7 cellular contexts compared by ENCODE assay signal in the genomic region with DNA sequence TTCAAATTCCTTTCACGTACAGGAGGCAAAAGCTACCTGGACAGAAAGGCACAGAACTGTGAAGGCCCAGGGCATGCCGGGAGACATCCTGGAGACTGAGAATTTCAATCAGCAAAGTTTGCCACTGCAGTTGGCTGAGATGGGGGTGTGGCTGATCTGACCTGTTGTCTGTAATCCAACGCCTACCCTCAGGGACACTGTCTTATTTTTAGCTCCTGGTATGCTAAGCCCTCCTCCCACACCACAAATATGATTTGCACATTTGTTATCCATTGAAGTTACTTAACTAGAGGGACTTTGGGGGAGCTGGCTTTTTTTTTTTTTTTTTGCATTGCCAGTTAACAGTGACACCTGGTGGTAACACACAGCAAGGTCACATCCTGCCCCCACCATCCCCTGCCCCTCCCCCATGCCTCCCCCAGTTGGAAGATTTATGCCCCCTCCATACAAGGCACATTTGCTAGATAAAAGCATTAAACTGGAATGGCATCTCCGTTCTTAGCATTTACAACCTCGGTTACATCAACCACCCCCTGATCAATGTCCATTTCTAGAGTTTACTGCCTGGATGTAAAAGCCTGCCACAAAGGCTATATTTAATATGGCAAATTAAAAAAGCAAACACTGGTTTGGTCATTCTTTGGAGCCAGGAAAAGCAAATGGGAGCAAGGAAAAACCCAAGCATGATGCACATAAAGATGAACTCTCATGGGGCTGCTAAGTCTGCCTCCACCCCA. TPM values are rescaled to one million over a fixed set of nuclear protein-coding genes. Genes with fewer than 3 reads are reported as not detected.
DNase-seq lines count a peak whose midpoint lies in the region; ATAC-seq, FAIRE-seq and TF ChIP-seq lines count a peak whose summit lies in the region.

No MANE protein-coding gene starts in this region.

- H3K18ac ChIP-seq in H9 (ENCODE audit: insufficient read length, low read depth, low read length) = no peak overlapping the region

- H3K27me3 ChIP-seq in H9 (ENCODE audit: insufficient read depth, low read length) (no peaks in the 10 kb centered on the region), esophagus squamous epithelium (no peaks in the 10 kb centered on the region), MG63 (no peaks in the 10 kb centered on the region)

- H2BK15ac ChIP-seq in H9 (ENCODE audit: low read depth, low read length) = no peak overlapping the region

- intact Hi-C loops in Calu3 (cut with micrococcal nuclease; ENCODE audit: unreplicated experiment) = loop anchor here (1.0 to 5.0 kb wide), 3 partner anchors 91 to 426 kb away; no protein-coding TSS in a partner anchor
- intact Hi-C loops in esophagus squamous epithelium (cut with DNase I) = loop anchor here (5.0 kb wide), 1 partner anchor 431 kb away; no protein-coding TSS in a partner anchor

- no peak overlapping the region for H3K4me3 Mint-ChIP-seq in Calu3 (ENCODE audit: low read depth, unreplicated experiment)
- no peak overlapping the region for H3K4me3 Mint-ChIP-seq in H9
- H3K4me3 Mint-ChIP-seq in progenitor cell of endocrine pancreas (ENCODE audit: low read depth) = no peak overlapping the region

- H3K4me1 ChIP-seq in H9 (ENCODE audit: insufficient read depth, low read length) (no peaks in the 10 kb centered on the region), esophagus squamous epithelium (peaks cover 4 to 55% (median 19%) of the 10 kb centered on the region in 3 donors)

- no peak overlapping the region for H3T11ph ChIP-seq in H9 (ENCODE audit: low read length)

- no peaks in the 10 kb centered on the region for H3K79me1 ChIP-seq in H9 (ENCODE audit: insufficient read depth, low read depth, low read length, poor library complexity, severe bottlenecking)

- CTCF ChIA-PET in Calu3 (lab: Charles Lee) = interaction anchor here (0.6 to 1.3 kb wide), 28 partner anchors 12 to 451 kb away, joined by 3 to 11 read pairs (median 4); no protein-coding TSS in a partner anchor

- no peak overlapping the region for H2AFZ ChIP-seq in H9 (ENCODE audit: low read length)

- no peak overlapping the region for H4K91ac ChIP-seq in H9 (ENCODE audit: insufficient read length, low read depth, low read length)

- H3K9me3 Mint-ChIP-seq in Calu3 (ENCODE audit: low read depth, unreplicated experiment) (no peaks in the 10 kb centered on the region), H9 (no peaks in the 10 kb centered on the region), progenitor cell of endocrine pancreas (ENCODE audit: low read depth) (no peaks in the 10 kb centered on the region)

- H3K27me3 Mint-ChIP-seq in Calu3 (ENCODE audit: unreplicated experiment) (no peaks in the 10 kb centered on the region), H9 (ENCODE audit: low read depth) (no peaks in the 10 kb centered on the region), progenitor cell of endocrine pancreas (no peaks in the 10 kb centered on the region)

- no peak for FAIRE-seq in RCC 7860 (lab: Jason Lieb, UNC)

- no peaks in the 10 kb centered on the region for H3K23me2 ChIP-seq in H9 (ENCODE audit: insufficient read length, low read depth, low read length, poor library complexity, severe bottlenecking)

- H2BK12ac ChIP-seq in H9 (ENCODE audit: insufficient read length, low read depth, low read length) = no peak overlapping the region

- no peaks in the 10 kb centered on the region for H3K79me2 ChIP-seq in H9 (ENCODE audit: insufficient read depth, low read length)

- ATAC-seq in HG03442 (IDR thresholded peaks at IDR 0.05; ENCODE audit: unreplicated experiment) = no peak

- H3K36me3 ChIP-seq in esophagus squamous epithelium (peaks cover 7 to 76% (median 11%) of the 10 kb centered on the region in 3 donors), MG63 (peaks cover 66% of the 10 kb centered on the region)

- no peak overlapping the region for H3K9ac ChIP-seq in H9 (ENCODE audit: extremely low read depth, insufficient read length, low read length)

- H2AK5ac ChIP-seq in H9 (ENCODE audit: insufficient read length, low read length) = no peak overlapping the region

- H2BK20ac ChIP-seq in H9 (ENCODE audit: low read depth, low read length, poor library complexity, severe bottlenecking) = no peak overlapping the region

- H3K27ac Mint-ChIP-seq in Calu3 (ENCODE audit: unreplicated experiment) (no peak overlapping the region), H9 (0 out of 7 replicates have a peak overlapping the region, but pooled peaks of 1 of the 3 experiments have one; percentile 14), progenitor cell of endocrine pancreas (no peak overlapping the region)

- no peak overlapping the region for H3K4ac ChIP-seq in H9 (ENCODE audit: low read depth, low read length)

- no peak overlapping the region for H4K8ac ChIP-seq in H9 (replicated peaks; ENCODE audit: insufficient read length, low read depth, low read length)

- H4K20me1 ChIP-seq in H9 (ENCODE audit: control insufficient read depth, insufficient read depth, insufficient read length) = no peaks in the 10 kb centered on the region

- peaks cover 21% of the 10 kb centered on the region for H3K36me3 Mint-ChIP-seq in Calu3 (ENCODE audit: insufficient read depth, unreplicated experiment)
- H3K36me3 Mint-ChIP-seq in H9 (ENCODE audit: insufficient read depth in 1 of 3, low read depth in 3 of 3) = peaks cover 23 to 63% (median 62%) of the 10 kb centered on the region in 3 experiments; a peak in 6 of 7 replicates
- peaks cover 13% of the 10 kb centered on the region for H3K36me3 Mint-ChIP-seq in progenitor cell of endocrine pancreas (ENCODE audit: insufficient read depth)

- H3K14ac ChIP-seq in H9 (ENCODE audit: insufficient read depth, low read length) = no peak overlapping the region

- no peak overlapping the region for H3K4me3 ChIP-seq in esophagus squamous epithelium
- H3K4me3 ChIP-seq in MG63 = no peak overlapping the region

- no peaks in the 10 kb centered on the region for H3K9me3 ChIP-seq in H9 (ENCODE audit: control insufficient read depth, low read depth, low read length)
- H3K9me3 ChIP-seq in esophagus squamous epithelium = no peaks in the 10 kb centered on the region
- H3K9me3 ChIP-seq in MG63 = no peaks in the 10 kb centered on the region

- DNase-seq in Calu3 (peak; percentile 64), H9 (no peak), RCC 7860 (ENCODE audit: low spot score) (peak; percentile 34), esophagus squamous epithelium (lab: John Stamatoyannopoulos, UW) (no peak), progenitor cell of endocrine pancreas (ENCODE audit: low spot score, unreplicated experiment) (no peak), MG63 (no peak)

- no peak overlapping the region for H3K4me2 ChIP-seq in H9 (ENCODE audit: insufficient read depth, insufficient read length, low read length)

- TF ChIP-seq POLR2A in esophagus squamous epithelium (IDR thresholded peaks at IDR 0.05) = no peak

- no peak overlapping the region for H2BK5ac ChIP-seq in H9 (ENCODE audit: insufficient read length, low read length)

- H4K5ac ChIP-seq in H9 (ENCODE audit: insufficient read length, low read depth, low read length) = no peak overlapping the region

- TF ChIP-seq CTCF in Calu3 (IDR thresholded peaks at IDR 0.05; ENCODE audit: unreplicated experiment) = peak; percentile 90
- TF ChIP-seq CTCF in H9 (conservative IDR thresholded peaks at IDR 0.05) = peak; percentile 84
- TF ChIP-seq CTCF in esophagus squamous epithelium (IDR thresholded peaks at IDR 0.05) = peak in 4 of 6 experiments; percentile 10 to 58 (median 18)
- TF ChIP-seq CTCF in progenitor cell of endocrine pancreas (IDR thresholded peaks at IDR 0.05; ENCODE audit: unreplicated experiment) = peak; percentile 76

- no peak overlapping the region for H3K56ac ChIP-seq in H9 (ENCODE audit: insufficient read length, low read depth, low read length)

- H3K23ac ChIP-seq in H9 (ENCODE audit: insufficient read length, low read depth, low read length) = no peak overlapping the region

- WGBS in H9 (ENCODE audit: extremely low coverage, insufficient read length, low lambda C conversion rate) = no CpG with 5 or more reads among the region's 5 CpGs
- 46 to 64% methylated on average over 5 of the region's 5 CpGs for WGBS in esophagus squamous epithelium, 2 donors

- no TSS peak for BruUV-seq in Calu3 (replicated peaks; lab: Mats Ljungman, UMichigan)

- H3K4me1 Mint-ChIP-seq in Calu3 (ENCODE audit: low read depth, unreplicated experiment) (peaks cover 37% of the 10 kb centered on the region), H9 (peaks cover 4 to 14% of the 10 kb centered on the region in 2 experiments), progenitor cell of endocrine pancreas (ENCODE audit: low read depth) (peaks cover 16% of the 10 kb centered on the region)

- H3K27ac ChIP-seq in H9 (ENCODE audit: insufficient read length, low read depth, low read length) (no peak overlapping the region), esophagus squamous epithelium (peak overlapping the region in 2 of 4 donors; percentile 28 to 46)

- no peak overlapping the region for H2BK120ac ChIP-seq in H9 (ENCODE audit: low read depth, low read length, poor library complexity, severe bottlenecking)

RNA-seq across cellular contexts. Expression of a gene that starts 40.3 kb away (rescaled TPM):
- total RNA-seq in Calu3 (2022) = 54.0 and 57.0 TPM in 2 replicates
- total RNA-seq in H9 (2021) = 37.4 and 38.3 TPM in 2 replicates
- 10 to 100 TPM in 3 of 4 donors, 1 to 10 TPM in 1; 5.1 to 14.7 (median 10.5) TPM for total RNA-seq in esophagus squamous epithelium
- total RNA-seq in progenitor cell of endocrine pancreas = 45.8 and 51.9 TPM in 2 replicates
- 25.0 and 27.0 TPM in 2 replicates for total RNA-seq in MG63 (2014; rRNA removed; shearing (Covaris generic); ENCODE audit: low replicate concordance)

RNA-seq across cellular contexts. Expression of a gene that starts 40.6 kb away (rescaled TPM):
- 53.5 and 61.8 TPM in 2 replicates for total RNA-seq in Calu3 (2022)
- 33.4 and 34.3 TPM in 2 replicates for total RNA-seq in H9 (2021)
- 10 to 100 TPM; 15.2 to 25.9 (median 23.6) TPM for total RNA-seq in esophagus squamous epithelium
- total RNA-seq in progenitor cell of endocrine pancreas = 31.7 and 37.4 TPM in 2 replicates
- total RNA-seq in MG63 (2014; rRNA removed; shearing (Covaris generic); ENCODE audit: low replicate concordance) = 4.3 and 9.3 TPM in 2 replicates

Comparison
In these comparisons a context has a peak if more than half of its experiments do, and no peak if none do; other contexts are left out.
1. DNase-seq: peak in Calu3 (single experiment) and RCC 7860 (single experiment); none in H9 (single experiment), esophagus squamous epithelium (single experiment), progenitor cell of endocrine pancreas (single experiment) and MG63 (single experiment).
2. CTCF ChIP-seq: peak in every context shown above with its lines; median percentile 90 in Calu3; 84 in H9; 76 in progenitor cell of endocrine pancreas; 18 in esophagus squamous epithelium.